Comparison of ENCODE assay signal across 1 cellular context in the genomic region with DNA sequence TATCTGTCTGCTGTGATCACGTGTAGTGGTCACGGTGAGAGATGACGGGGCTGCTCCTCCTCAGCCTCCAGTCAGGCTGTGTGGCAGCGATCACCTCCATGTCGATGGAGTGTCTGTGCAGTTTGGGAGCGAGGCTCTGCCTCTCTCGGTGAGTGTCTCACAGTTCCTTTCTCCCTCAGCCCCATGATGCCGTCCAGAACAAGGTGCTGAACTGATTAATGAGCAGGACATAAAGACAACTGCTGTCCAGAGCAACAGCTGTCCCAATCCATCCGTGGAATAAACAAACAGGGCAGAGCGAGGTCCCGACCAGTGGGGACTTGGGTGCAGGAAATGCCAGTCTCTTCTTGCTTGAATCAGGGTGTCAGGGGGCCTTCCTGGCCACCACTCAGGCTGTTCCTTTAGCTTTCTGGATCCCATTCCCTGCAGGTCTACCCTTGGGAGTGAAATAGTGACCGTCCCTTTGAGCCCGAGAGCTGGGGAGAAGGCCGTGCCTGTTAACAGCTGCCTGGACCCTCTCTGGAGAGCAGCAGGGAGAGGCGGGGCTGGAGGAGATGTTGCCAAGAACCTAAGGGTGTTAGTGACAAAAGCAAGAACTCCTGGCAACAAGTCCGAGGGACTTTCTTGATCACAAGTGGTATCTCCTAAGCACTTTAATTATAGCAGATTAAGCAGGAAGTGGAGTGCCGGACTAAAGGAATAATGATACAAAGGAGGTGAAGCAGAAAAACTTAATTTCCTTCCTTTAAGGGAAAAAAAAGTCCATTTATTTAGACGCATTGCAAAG.
TF ChIP-seq lines count a peak whose summit lies in the region.

No MANE protein-coding gene starts in this region.

TF ChIP-seq in IMR-90, 13 proteins besides CTCF, POLR2A, EP300 and RAD21:
- TF ChIP-seq BHLHE40 (IDR thresholded peaks at IDR 0.05; ENCODE audit: low read depth, low read length) (no peak), FOS (IDR thresholded peaks at IDR 0.05; ENCODE audit: low read depth, low read length) (no peak), MXI1 (IDR thresholded peaks at IDR 0.05; ENCODE audit: borderline replicate concordance, low read depth, low read length) (no peak)
